In genomic region chr14:28768549-28768870, GRCh38 we compare ENCODE assay signal across 16 cellular contexts. TPM values are rescaled to one million over a fixed set of nuclear protein-coding genes. Genes with fewer than 3 reads are reported as not detected.
DNase-seq lines count a peak whose midpoint lies in the region; ATAC-seq and TF ChIP-seq lines count a peak whose summit lies in the region.
"Had no signal": no experiment of that assay in that cellular context is flagged by ENCODE, and none has a peak within 500 bp of the region (broad histone marks: within the 10 kb centered on the region; RNA-seq: fewer than 3 reads in every experiment).

No MANE protein-coding gene starts in this region.

- peak overlapping the region; percentile 66 for H3K56ac ChIP-seq in mesendoderm (ENCODE audit: low read length)

- no peak overlapping the region for H2BK5ac ChIP-seq in mesendoderm (ENCODE audit: low read length)

- H4K8ac ChIP-seq in mesendoderm (ENCODE audit: low read depth, low read length) = no peak overlapping the region

- H3K23ac ChIP-seq in mesendoderm (ENCODE audit: low read length) = no peak overlapping the region

- H2BK15ac ChIP-seq in mesendoderm (replicated peaks; ENCODE audit: low read depth) = no peak overlapping the region

- ATAC-seq in CD4-positive, alpha-beta T cell (ENCODE audit: poor library complexity) = no peak
- ATAC-seq in GM23338 (no peak), upper lobe of left lung (ENCODE audit: low FRiP score in 2 of 2) (no peak)
- ATAC-seq: gastrocnemius medialis had no signal

- intact Hi-C loops in CD4-positive, alpha-beta T cell (cut with DNase I, micrococcal nuclease) = no loop called here

- H3K9ac ChIP-seq in mesendoderm (ENCODE audit: low read length) = peak overlapping the region; percentile 46

- H3K79me2 ChIP-seq in GM23338 (replicated peaks; ENCODE audit: insufficient read depth) (no peaks in the 10 kb centered on the region), mesendoderm (ENCODE audit: control insufficient read depth, insufficient read depth, low read length) (no peaks in the 10 kb centered on the region)

- no peak for TF ChIP-seq CTCF in CD4-positive, alpha-beta T cell (IDR thresholded peaks at IDR 0.05)
- TF ChIP-seq CTCF in GM23338 (conservative IDR thresholded peaks at IDR 0.05; ENCODE audit: low read depth in 2 of 2) (no peak), upper lobe of left lung (IDR thresholded peaks at IDR 0.05) (no peak), foreskin fibroblast (IDR thresholded peaks at IDR 0.05; ENCODE audit: low read depth, low read length) (no peak)

- H3K27ac Mint-ChIP-seq in CD4-positive, alpha-beta T cell = no peak overlapping the region
- no peak overlapping the region for H3K27ac Mint-ChIP-seq in GM23338

- TF ChIP-seq EP300 in upper lobe of left lung (IDR thresholded peaks at IDR 0.05) = no peak

- peaks cover 31% of the 10 kb centered on the region for H4K20me1 ChIP-seq in GM23338 (replicated peaks; ENCODE audit: insufficient read depth)

- H2BK120ac ChIP-seq in mesendoderm (ENCODE audit: low read depth, low read length) = no peak overlapping the region

- H3F3A ChIP-seq in GM23338 (replicated peaks; ENCODE audit: low read depth) = peaks cover 17% of the 10 kb centered on the region

- no peak overlapping the region for H4K5ac ChIP-seq in mesendoderm (ENCODE audit: low read length)

- peaks cover 78% of the 10 kb centered on the region for H3K27me3 Mint-ChIP-seq in CD4-positive, alpha-beta T cell
- H3K27me3 Mint-ChIP-seq in GM23338 (ENCODE audit: insufficient read depth, low read depth, poor library complexity) = peaks cover 92% of the 10 kb centered on the region

- no peak for DNase-seq in CD4-positive, alpha-beta T cell
- DNase-seq in GM23338 (ENCODE audit: low spot score) (no peak), caudate nucleus (lab: John Stamatoyannopoulos, UW) (no peak), mesendoderm (no peak), upper lobe of left lung (no peak), foreskin fibroblast (no peak), AG08396 (ENCODE audit: low spot score) (no peak)
- DNase-seq: activated T-cell treated with anti-CD3 and anti-CD28 coated beads for 4 hours; CD8-positive, alpha-beta memory T cell; effector CD4-positive, alpha-beta T cell; gastrocnemius medialis; NCI-H2081 treated with DMSO at 0.1 percent for 48 hours had no signal

- peaks cover 14% of the 10 kb centered on the region for H3K4me1 Mint-ChIP-seq in CD4-positive, alpha-beta T cell (ENCODE audit: low read depth)
- peaks cover 35% of the 10 kb centered on the region for H3K4me1 Mint-ChIP-seq in GM23338

- H3K4me3 ChIP-seq in GM23338 (peak overlapping the region; percentile 52), mesendoderm (ENCODE audit: low read length) (no peak overlapping the region), upper lobe of left lung (no peak overlapping the region), foreskin fibroblast (ENCODE audit: low read depth in 1 of 2, low read length in 2 of 2) (no peak overlapping the region)
- H3K4me3 ChIP-seq: body of pancreas, skin epidermis had no signal

- POLR2A ChIA-PET in CD4-positive, alpha-beta T cell (lab: Charles Lee) = no interaction called here

- CTCF ChIA-PET in CD4-positive, alpha-beta T cell (lab: Charles Lee) = no interaction called here

- no peaks in the 10 kb centered on the region for H3K9me2 ChIP-seq in GM23338 (ENCODE audit: insufficient read depth)

- no CpG with 5 or more reads among the region's 14 CpGs for WGBS in mesendoderm (ENCODE audit: extremely low coverage, insufficient coverage, low lambda C conversion rate)
- 15 to 21% methylated on average over 14 of the region's 14 CpGs for WGBS in upper lobe of left lung, 2 donors

- H3K27ac ChIP-seq in CD4-positive, alpha-beta T cell (ENCODE audit: low read depth, low read length) = no peak overlapping the region
- H3K27ac ChIP-seq in GM23338 (ENCODE audit: low read depth) (no peak overlapping the region), caudate nucleus (ENCODE audit: low read depth, low read length) (peak overlapping the region; percentile 91), mesendoderm (ENCODE audit: low read depth, low read length) (no peak overlapping the region), upper lobe of left lung (no peak overlapping the region)
- H3K27ac ChIP-seq: body of pancreas, gastrocnemius medialis, skin epidermis had no signal

- peaks cover 5% of the 10 kb centered on the region for H3K9me3 ChIP-seq in CD4-positive, alpha-beta T cell (ENCODE audit: control insufficient read depth, low read length)
- peaks cover 0 to 9% (median 0%) of the 10 kb centered on the region in 4 donors for H3K9me3 ChIP-seq in upper lobe of left lung
- H3K9me3 ChIP-seq: body of pancreas, gastrocnemius medialis had no signal

- no peak for TF ChIP-seq POLR2A in upper lobe of left lung (IDR thresholded peaks at IDR 0.05)

- no peaks in the 10 kb centered on the region for H3K36me3 ChIP-seq in GM23338 (ENCODE audit: insufficient read depth)
- H3K36me3 ChIP-seq in mesendoderm (ENCODE audit: control insufficient read depth, insufficient read depth, low read length) = no peaks in the 10 kb centered on the region
- H3K36me3 ChIP-seq in upper lobe of left lung = no peaks in the 10 kb centered on the region
- H3K36me3 ChIP-seq: gastrocnemius medialis had no signal

- no peaks in the 10 kb centered on the region for H3K79me1 ChIP-seq in mesendoderm (ENCODE audit: low read length)

- peaks cover 61% of the 10 kb centered on the region for H3K27me3 ChIP-seq in CD4-positive, alpha-beta T cell (ENCODE audit: control insufficient read depth, insufficient read depth, low read length)
- peaks cover 92% of the 10 kb centered on the region for H3K27me3 ChIP-seq in GM23338 (ENCODE audit: insufficient read depth)
- H3K27me3 ChIP-seq in mesendoderm (ENCODE audit: insufficient read depth, low read length, poor library complexity) = peaks cover 31% of the 10 kb centered on the region
- H3K27me3 ChIP-seq in upper lobe of left lung = peaks cover 0 to 51% (median 32%) of the 10 kb centered on the region in 4 donors

- peak overlapping the region; percentile 90 for H2AFZ ChIP-seq in GM23338

- peak overlapping the region; percentile 15 for H3K4me3 Mint-ChIP-seq in CD4-positive, alpha-beta T cell
- H3K4me3 Mint-ChIP-seq in GM23338 = peak overlapping the region; percentile 73

- H3K4me1 ChIP-seq in GM23338 (ENCODE audit: insufficient read depth) (peaks cover 42% of the 10 kb centered on the region), mesendoderm (ENCODE audit: control insufficient read depth, low read depth, low read length) (no peaks in the 10 kb centered on the region), upper lobe of left lung (peaks cover 13 to 24% (median 17%) of the 10 kb centered on the region in 4 donors)

- peaks cover 4% of the 10 kb centered on the region for H3K9me3 Mint-ChIP-seq in CD4-positive, alpha-beta T cell
- H3K9me3 Mint-ChIP-seq in GM23338 = peaks cover 4% of the 10 kb centered on the region; the same call in 1 of the 3 replicates

- no peak overlapping the region for H3K4ac ChIP-seq in mesendoderm (ENCODE audit: low read depth, low read length)

- no peaks in the 10 kb centered on the region for H3K36me3 Mint-ChIP-seq in CD4-positive, alpha-beta T cell (ENCODE audit: low read depth)
- no peaks in the 10 kb centered on the region; the same call in 2 of the 3 replicates for H3K36me3 Mint-ChIP-seq in GM23338 (ENCODE audit: low read depth)

- no peak overlapping the region for H2AK5ac ChIP-seq in mesendoderm (ENCODE audit: low read length)

- H3K4me2 ChIP-seq in GM23338 = peak overlapping the region; percentile 83
- peak overlapping the region; percentile 70 for H3K4me2 ChIP-seq in mesendoderm (ENCODE audit: low read length)

- H3K18ac ChIP-seq in mesendoderm (ENCODE audit: low read length) = no peak overlapping the region

TF ChIP-seq in GM23338, 12 proteins besides CTCF, POLR2A, EP300 and RAD21:
- TF ChIP-seq EZH2 (IDR thresholded peaks at IDR 0.05; ENCODE audit: low read depth, unreplicated experiment) = peak; percentile 74
- no peak for TF ChIP-seq REST (IDR thresholded peaks at IDR 0.05; ENCODE audit: unreplicated experiment)

RNA-seq across cellular contexts. Expression of gene FOXG1, which starts 1.9 kb away (rescaled TPM):
- total RNA-seq in CD4-positive, alpha-beta T cell = not detected
- total RNA-seq in GM23338 (2014; rRNA removed; shearing (Covaris generic)) = 0.10 and 0.12 TPM in 2 replicates
- 0.05 and 0.07 TPM in 2 replicates for polyA plus RNA-seq in GM23338 (2016; fragmentation: Nextera tagmentation; extraction: Ambion mirVana)
- 0.10 TPM for polyA plus RNA-seq in mesendoderm (2013, experiment 1 of 2)
- 0.10 TPM for polyA plus RNA-seq in mesendoderm (2013, experiment 2 of 2)
- not detected for total RNA-seq in upper lobe of left lung
- total RNA-seq: body of pancreas; CD8-positive, alpha-beta memory T cell; gastrocnemius medialis; MCF 10A; SK-MEL-5 had no signal
- polyA plus RNA-seq: CD8-positive, alpha-beta memory T cell had no signal
